In the genomic region with DNA sequence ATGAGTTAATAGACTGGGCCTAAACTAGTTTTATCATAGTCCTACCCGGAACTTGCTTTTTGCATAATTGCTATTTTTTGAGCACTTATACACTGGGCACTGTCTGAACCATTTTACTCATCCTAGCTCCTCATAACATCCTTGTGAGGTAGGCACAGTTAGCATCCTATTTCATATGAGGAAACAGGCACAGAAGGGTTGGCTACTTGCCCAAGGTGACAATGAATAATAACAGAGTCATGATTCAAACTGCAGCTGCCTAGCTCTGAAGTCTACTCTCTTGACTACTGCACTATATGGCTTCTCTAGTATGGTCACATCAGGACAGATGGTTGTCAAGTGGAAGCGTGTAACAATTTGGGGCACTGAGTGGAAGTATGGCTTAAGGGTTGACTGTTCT, we compare ENCODE assay signal across 10 cellular contexts. TPM values are rescaled to one million over a fixed set of nuclear protein-coding genes. Genes with fewer than 3 reads are reported as not detected.
DNase-seq lines count a peak whose midpoint lies in the region; ATAC-seq, FAIRE-seq and TF ChIP-seq lines count a peak whose summit lies in the region.
"Had no signal": no experiment of that assay in that cellular context is flagged by ENCODE, and none has a peak within 500 bp of the region (broad histone marks: within the 10 kb centered on the region; RNA-seq: fewer than 3 reads in every experiment).

No MANE protein-coding gene starts in this region.

- FAIRE-seq in RCC 7860 (lab: Jason Lieb, UNC) = peak; percentile 74
- FAIRE-seq: G401.6 had no signal

- ATAC-seq in GM18907 (IDR thresholded peaks at IDR 0.05; ENCODE audit: unreplicated experiment) = no peak

- H3K4me3 ChIP-seq in fibroblast of the aortic adventitia (ENCODE audit: low read depth, low read length) = no peak overlapping the region

- no peak for TF ChIP-seq CTCF in fibroblast of the aortic adventitia (IDR thresholded peaks at IDR 0.05; ENCODE audit: insufficient read depth, low read length)

- DNase-seq in CD1c-positive myeloid dendritic cell (ENCODE audit: extremely low spot score) (peak; percentile 5), NAMALWA (ENCODE audit: low spot score) (peak; percentile 26), RCC 7860 (ENCODE audit: low spot score) (peak; percentile 77), fibroblast of the aortic adventitia (ENCODE audit: low read depth) (peak; percentile 73), HK-2 (ENCODE audit: unreplicated experiment) (no peak), cortex of kidney (lab: John Stamatoyannopoulos, UW) (no peak)
- DNase-seq in activated naive CD4-positive, alpha-beta T cell treated with Interleukin-2 at 50 U/mL for 16 hours = no peak
- DNase-seq: activated CD4-positive, alpha-beta T cell treated with anti-CD3 and anti-CD28 coated beads, Interleukin-2, amount 10 ng/mL, durations not matched to agents 24 days and 14 days had no signal

RNA-seq across cellular contexts. Expression of gene RC3H1, which starts 18.2 kb away (rescaled TPM):
- 35.7 and 37.0 TPM in 2 replicates for total RNA-seq in fibroblast of the aortic adventitia (ENCODE audit: low replicate concordance)

Comparison
In these comparisons a context has a peak if more than half of its experiments do, and no peak if none do; other contexts are left out.
1. DNase-seq: peak in CD1c-positive myeloid dendritic cell (single experiment), NAMALWA (single experiment), RCC 7860 (single experiment) and fibroblast of the aortic adventitia (single experiment); none in HK-2 (single experiment), cortex of kidney (single experiment) and activated naive CD4-positive, alpha-beta T cell treated with Interleukin-2 at 50 U/mL for 16 hours (single experiment).